1 cellular context compared by ENCODE assay signal in the genomic region with DNA sequence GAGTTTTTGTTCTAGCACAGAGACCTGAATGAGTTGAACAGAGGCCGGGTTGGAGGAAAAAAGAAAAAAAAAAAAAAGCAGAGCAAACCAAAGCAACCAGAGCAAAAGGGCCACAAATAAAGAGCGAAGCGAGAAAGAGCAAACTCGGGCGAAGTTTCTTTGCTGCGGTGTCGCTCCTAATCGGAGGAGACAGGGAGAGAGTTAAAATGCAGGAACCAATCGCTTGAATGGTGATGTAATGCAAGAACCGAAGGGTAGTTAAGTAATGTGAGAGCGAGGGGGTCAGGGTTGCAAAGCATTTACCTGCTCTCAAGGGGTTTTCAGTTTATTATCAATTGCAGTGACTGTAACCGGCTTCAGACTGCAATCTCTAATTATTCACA.
TF ChIP-seq lines count a peak whose summit lies in the region.

No MANE protein-coding gene starts in this region.

TF ChIP-seq in HEK293, 187 proteins besides CTCF, POLR2A, EP300 and RAD21 (continued from another document and continues in another):
- no peak; the same call in 1 of the 2 replicates for TF ChIP-seq ZBTB20 (tag by site-specific recombination; IDR thresholded peaks at IDR 0.05)
- TF ChIP-seq, protein P1, sequence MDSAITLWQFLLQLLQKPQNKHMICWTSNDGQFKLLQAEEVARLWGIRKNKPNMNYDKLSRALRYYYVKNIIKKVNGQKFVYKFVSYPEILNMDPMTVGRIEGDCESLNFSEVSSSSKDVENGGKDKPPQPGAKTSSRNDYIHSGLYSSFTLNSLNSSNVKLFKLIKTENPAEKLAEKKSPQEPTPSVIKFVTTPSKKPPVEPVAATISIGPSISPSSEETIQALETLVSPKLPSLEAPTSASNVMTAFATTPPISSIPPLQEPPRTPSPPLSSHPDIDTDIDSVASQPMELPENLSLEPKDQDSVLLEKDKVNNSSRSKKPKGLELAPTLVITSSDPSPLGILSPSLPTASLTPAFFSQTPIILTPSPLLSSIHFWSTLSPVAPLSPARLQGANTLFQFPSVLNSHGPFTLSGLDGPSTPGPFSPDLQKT (IDR thresholded peaks at IDR 0.05; ENCODE audit: borderline replicate concordance, low read depth, low read length), result no peak
- no peak for TF ChIP-seq ZNF701 (tag by site-specific recombination; IDR thresholded peaks at IDR 0.05)
- no peak for TF ChIP-seq ZNF555 (tag by site-specific recombination; conservative IDR thresholded peaks at IDR 0.05)
- no peak for TF ChIP-seq ZNF266 (tag by site-specific recombination; IDR thresholded peaks at IDR 0.05; ENCODE audit: low read depth)
- no peak for TF ChIP-seq ZBTB21 (tag by site-specific recombination; IDR thresholded peaks at IDR 0.05)
- TF ChIP-seq, protein P2, sequence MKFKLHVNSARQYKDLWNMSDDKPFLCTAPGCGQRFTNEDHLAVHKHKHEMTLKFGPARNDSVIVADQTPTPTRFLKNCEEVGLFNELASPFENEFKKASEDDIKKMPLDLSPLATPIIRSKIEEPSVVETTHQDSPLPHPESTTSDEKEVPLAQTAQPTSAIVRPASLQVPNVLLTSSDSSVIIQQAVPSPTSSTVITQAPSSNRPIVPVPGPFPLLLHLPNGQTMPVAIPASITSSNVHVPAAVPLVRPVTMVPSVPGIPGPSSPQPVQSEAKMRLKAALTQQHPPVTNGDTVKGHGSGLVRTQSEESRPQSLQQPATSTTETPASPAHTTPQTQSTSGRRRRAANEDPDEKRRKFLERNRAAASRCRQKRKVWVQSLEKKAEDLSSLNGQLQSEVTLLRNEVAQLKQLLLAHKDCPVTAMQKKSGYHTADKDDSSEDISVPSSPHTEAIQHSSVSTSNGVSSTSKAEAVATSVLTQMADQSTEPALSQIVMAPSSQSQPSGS (tag by site-specific recombination; IDR thresholded peaks at IDR 0.05; ENCODE audit: low read depth), result peak; percentile 94
- no peak for TF ChIP-seq MZF1 (tag by site-specific recombination; IDR thresholded peaks at IDR 0.05; ENCODE audit: borderline replicate concordance)
- no peak for TF ChIP-seq ZFP41 (tag by site-specific recombination; IDR thresholded peaks at IDR 0.05; ENCODE audit: borderline replicate concordance)
- TF ChIP-seq, protein P3, sequence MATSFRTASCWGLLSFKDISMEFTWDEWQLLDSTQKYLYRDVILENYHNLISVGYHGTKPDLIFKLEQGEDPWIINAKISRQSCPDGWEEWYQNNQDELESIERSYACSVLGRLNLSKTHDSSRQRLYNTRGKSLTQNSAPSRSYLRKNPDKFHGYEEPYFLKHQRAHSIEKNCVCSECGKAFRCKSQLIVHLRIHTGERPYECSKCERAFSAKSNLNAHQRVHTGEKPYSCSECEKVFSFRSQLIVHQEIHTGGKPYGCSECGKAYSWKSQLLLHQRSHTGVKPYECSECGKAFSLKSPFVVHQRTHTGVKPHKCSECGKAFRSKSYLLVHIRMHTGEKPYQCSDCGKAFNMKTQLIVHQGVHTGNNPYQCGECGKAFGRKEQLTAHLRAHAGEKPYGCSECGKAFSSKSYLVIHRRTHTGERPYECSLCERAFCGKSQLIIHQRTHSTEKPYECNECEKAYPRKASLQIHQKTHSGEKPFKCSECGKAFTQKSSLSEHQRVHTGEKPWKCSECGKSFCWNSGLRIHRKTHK (tag by site-specific recombination; IDR thresholded peaks at IDR 0.05), result no peak
- no peak for TF ChIP-seq ZNF76 (tag by site-specific recombination; IDR thresholded peaks at IDR 0.05; ENCODE audit: borderline replicate concordance, low read depth)
- TF ChIP-seq, protein P4, sequence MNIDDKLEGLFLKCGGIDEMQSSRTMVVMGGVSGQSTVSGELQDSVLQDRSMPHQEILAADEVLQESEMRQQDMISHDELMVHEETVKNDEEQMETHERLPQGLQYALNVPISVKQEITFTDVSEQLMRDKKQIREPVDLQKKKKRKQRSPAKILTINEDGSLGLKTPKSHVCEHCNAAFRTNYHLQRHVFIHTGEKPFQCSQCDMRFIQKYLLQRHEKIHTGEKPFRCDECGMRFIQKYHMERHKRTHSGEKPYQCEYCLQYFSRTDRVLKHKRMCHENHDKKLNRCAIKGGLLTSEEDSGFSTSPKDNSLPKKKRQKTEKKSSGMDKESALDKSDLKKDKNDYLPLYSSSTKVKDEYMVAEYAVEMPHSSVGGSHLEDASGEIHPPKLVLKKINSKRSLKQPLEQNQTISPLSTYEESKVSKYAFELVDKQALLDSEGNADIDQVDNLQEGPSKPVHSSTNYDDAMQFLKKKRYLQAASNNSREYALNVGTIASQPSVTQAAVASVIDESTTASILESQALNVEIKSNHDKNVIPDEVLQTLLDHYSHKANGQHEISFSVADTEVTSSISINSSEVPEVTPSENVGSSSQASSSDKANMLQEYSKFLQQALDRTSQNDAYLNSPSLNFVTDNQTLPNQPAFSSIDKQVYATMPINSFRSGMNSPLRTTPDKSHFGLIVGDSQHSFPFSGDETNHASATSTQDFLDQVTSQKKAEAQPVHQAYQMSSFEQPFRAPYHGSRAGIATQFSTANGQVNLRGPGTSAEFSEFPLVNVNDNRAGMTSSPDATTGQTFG (tag by site-specific recombination; IDR thresholded peaks at IDR 0.05; ENCODE audit: borderline replicate concordance), result no peak
- peak; percentile 52; the same call in 1 of the 2 replicates for TF ChIP-seq FEZF1 (tag by site-specific recombination; IDR thresholded peaks at IDR 0.05)
- no peak for TF ChIP-seq ZNF239 (tag by site-specific recombination; IDR thresholded peaks at IDR 0.05)
- peak; percentile 60 for TF ChIP-seq ZNF596 (tag by site-specific recombination; IDR thresholded peaks at IDR 0.05)
- TF ChIP-seq ZNF426 (tag by site-specific recombination; IDR thresholded peaks at IDR 0.05), result no peak
- TF ChIP-seq SCRT2 (tag by site-specific recombination; IDR thresholded peaks at IDR 0.05), result no peak
- TF ChIP-seq ZNF302 (tag by site-specific recombination; IDR thresholded peaks at IDR 0.05; ENCODE audit: low read depth), result no peak
- TF ChIP-seq ZXDB (tag by site-specific recombination; IDR thresholded peaks at IDR 0.05), result no peak
- no peak for TF ChIP-seq MEIS1 (CRISPR knock-in tag; IDR thresholded peaks at IDR 0.05; ENCODE audit: borderline replicate concordance)
- no peak for TF ChIP-seq ZNF626 (tag by site-specific recombination; IDR thresholded peaks at IDR 0.05)
- no peak for TF ChIP-seq ZIC2 (tag by site-specific recombination; IDR thresholded peaks at IDR 0.05)
- TF ChIP-seq ZNF202 (tag by site-specific recombination; IDR thresholded peaks at IDR 0.05; ENCODE audit: borderline replicate concordance), result no peak
- no peak for TF ChIP-seq ZNF248 (tag by site-specific recombination; IDR thresholded peaks at IDR 0.05)
- TF ChIP-seq ZNF175 (tag by site-specific recombination; IDR thresholded peaks at IDR 0.05), result no peak
- 0 out of 2 replicates have a peak, but pooled peaks have one; percentile 12 for TF ChIP-seq ZNF610 (tag by site-specific recombination; IDR thresholded peaks at IDR 0.05; ENCODE audit: borderline replicate concordance)
- TF ChIP-seq HOXD13 (CRISPR knock-in tag; IDR thresholded peaks at IDR 0.05; ENCODE audit: borderline replicate concordance), result no peak
- TF ChIP-seq, protein P5, sequence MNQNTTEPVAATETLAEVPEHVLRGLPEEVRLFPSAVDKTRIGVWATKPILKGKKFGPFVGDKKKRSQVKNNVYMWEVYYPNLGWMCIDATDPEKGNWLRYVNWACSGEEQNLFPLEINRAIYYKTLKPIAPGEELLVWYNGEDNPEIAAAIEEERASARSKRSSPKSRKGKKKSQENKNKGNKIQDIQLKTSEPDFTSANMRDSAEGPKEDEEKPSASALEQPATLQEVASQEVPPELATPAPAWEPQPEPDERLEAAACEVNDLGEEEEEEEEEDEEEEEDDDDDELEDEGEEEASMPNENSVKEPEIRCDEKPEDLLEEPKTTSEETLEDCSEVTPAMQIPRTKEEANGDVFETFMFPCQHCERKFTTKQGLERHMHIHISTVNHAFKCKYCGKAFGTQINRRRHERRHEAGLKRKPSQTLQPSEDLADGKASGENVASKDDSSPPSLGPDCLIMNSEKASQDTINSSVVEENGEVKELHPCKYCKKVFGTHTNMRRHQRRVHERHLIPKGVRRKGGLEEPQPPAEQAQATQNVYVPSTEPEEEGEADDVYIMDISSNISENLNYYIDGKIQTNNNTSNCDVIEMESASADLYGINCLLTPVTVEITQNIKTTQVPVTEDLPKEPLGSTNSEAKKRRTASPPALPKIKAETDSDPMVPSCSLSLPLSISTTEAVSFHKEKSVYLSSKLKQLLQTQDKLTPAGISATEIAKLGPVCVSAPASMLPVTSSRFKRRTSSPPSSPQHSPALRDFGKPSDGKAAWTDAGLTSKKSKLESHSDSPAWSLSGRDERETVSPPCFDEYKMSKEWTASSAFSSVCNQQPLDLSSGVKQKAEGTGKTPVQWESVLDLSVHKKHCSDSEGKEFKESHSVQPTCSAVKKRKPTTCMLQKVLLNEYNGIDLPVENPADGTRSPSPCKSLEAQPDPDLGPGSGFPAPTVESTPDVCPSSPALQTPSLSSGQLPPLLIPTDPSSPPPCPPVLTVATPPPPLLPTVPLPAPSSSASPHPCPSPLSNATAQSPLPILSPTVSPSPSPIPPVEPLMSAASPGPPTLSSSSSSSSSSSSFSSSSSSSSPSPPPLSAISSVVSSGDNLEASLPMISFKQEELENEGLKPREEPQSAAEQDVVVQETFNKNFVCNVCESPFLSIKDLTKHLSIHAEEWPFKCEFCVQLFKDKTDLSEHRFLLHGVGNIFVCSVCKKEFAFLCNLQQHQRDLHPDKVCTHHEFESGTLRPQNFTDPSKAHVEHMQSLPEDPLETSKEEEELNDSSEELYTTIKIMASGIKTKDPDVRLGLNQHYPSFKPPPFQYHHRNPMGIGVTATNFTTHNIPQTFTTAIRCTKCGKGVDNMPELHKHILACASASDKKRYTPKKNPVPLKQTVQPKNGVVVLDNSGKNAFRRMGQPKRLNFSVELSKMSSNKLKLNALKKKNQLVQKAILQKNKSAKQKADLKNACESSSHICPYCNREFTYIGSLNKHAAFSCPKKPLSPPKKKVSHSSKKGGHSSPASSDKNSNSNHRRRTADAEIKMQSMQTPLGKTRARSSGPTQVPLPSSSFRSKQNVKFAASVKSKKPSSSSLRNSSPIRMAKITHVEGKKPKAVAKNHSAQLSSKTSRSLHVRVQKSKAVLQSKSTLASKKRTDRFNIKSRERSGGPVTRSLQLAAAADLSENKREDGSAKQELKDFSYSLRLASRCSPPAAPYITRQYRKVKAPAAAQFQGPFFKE (tag by site-specific recombination; IDR thresholded peaks at IDR 0.05; ENCODE audit: borderline replicate concordance), result no peak
- no peak for TF ChIP-seq ZNF37A (tag by site-specific recombination; IDR thresholded peaks at IDR 0.05)
- no peak for TF ChIP-seq ZNF837 (tag by site-specific recombination; IDR thresholded peaks at IDR 0.05)
- TF ChIP-seq ZNF530 (tag by site-specific recombination; IDR thresholded peaks at IDR 0.05; ENCODE audit: low read depth), result no peak
- no peak for TF ChIP-seq ZNF558 (tag by site-specific recombination; IDR thresholded peaks at IDR 0.05)
- peak; percentile 54; the same call in 1 of the 2 replicates for TF ChIP-seq ZNF140 (tag by site-specific recombination; IDR thresholded peaks at IDR 0.05)
- no peak for TF ChIP-seq ZNF114 (tag by site-specific recombination; IDR thresholded peaks at IDR 0.05)
- TF ChIP-seq GLI4 (tag by site-specific recombination; IDR thresholded peaks at IDR 0.05), result no peak
- no peak for TF ChIP-seq KLF7 (tag by site-specific recombination; IDR thresholded peaks at IDR 0.05; ENCODE audit: borderline replicate concordance)
- TF ChIP-seq ZNF585B (tag by site-specific recombination; IDR thresholded peaks at IDR 0.05), result no peak
- no peak; the same call in 1 of the 2 replicates for TF ChIP-seq ZNF366 (tag by site-specific recombination; conservative IDR thresholded peaks at IDR 0.05)
- no peak for TF ChIP-seq ZFP69B (tag by site-specific recombination; IDR thresholded peaks at IDR 0.05)
- no peak for TF ChIP-seq ZNF548 (tag by site-specific recombination; IDR thresholded peaks at IDR 0.05)
- TF ChIP-seq HOXC10 (CRISPR knock-in tag; IDR thresholded peaks at IDR 0.05), result no peak
- TF ChIP-seq ZNF10 (tag by site-specific recombination; IDR thresholded peaks at IDR 0.05), result peak; percentile 49; the same call in 1 of the 2 replicates
- no peak for TF ChIP-seq KLF1 (tag by site-specific recombination; IDR thresholded peaks at IDR 0.05)
- TF ChIP-seq ZNF121 (tag by site-specific recombination; IDR thresholded peaks at IDR 0.05), result no peak
- TF ChIP-seq, protein P6, sequence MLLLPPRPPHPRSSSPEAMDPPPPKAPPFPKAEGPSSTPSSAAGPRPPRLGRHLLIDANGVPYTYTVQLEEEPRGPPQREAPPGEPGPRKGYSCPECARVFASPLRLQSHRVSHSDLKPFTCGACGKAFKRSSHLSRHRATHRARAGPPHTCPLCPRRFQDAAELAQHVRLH (tag by site-specific recombination; IDR thresholded peaks at IDR 0.05), result peak; percentile 15; the same call in 1 of the 2 replicates
- TF ChIP-seq, protein P7, sequence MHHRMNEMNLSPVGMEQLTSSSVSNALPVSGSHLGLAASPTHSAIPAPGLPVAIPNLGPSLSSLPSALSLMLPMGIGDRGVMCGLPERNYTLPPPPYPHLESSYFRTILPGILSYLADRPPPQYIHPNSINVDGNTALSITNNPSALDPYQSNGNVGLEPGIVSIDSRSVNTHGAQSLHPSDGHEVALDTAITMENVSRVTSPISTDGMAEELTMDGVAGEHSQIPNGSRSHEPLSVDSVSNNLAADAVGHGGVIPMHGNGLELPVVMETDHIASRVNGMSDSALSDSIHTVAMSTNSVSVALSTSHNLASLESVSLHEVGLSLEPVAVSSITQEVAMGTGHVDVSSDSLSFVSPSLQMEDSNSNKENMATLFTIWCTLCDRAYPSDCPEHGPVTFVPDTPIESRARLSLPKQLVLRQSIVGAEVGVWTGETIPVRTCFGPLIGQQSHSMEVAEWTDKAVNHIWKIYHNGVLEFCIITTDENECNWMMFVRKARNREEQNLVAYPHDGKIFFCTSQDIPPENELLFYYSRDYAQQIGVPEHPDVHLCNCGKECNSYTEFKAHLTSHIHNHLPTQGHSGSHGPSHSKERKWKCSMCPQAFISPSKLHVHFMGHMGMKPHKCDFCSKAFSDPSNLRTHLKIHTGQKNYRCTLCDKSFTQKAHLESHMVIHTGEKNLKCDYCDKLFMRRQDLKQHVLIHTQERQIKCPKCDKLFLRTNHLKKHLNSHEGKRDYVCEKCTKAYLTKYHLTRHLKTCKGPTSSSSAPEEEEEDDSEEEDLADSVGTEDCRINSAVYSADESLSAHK (tag by site-specific recombination; IDR thresholded peaks at IDR 0.05), result no peak
- TF ChIP-seq SP3 (tag by site-specific recombination; IDR thresholded peaks at IDR 0.05), result no peak
- TF ChIP-seq, protein P8, sequence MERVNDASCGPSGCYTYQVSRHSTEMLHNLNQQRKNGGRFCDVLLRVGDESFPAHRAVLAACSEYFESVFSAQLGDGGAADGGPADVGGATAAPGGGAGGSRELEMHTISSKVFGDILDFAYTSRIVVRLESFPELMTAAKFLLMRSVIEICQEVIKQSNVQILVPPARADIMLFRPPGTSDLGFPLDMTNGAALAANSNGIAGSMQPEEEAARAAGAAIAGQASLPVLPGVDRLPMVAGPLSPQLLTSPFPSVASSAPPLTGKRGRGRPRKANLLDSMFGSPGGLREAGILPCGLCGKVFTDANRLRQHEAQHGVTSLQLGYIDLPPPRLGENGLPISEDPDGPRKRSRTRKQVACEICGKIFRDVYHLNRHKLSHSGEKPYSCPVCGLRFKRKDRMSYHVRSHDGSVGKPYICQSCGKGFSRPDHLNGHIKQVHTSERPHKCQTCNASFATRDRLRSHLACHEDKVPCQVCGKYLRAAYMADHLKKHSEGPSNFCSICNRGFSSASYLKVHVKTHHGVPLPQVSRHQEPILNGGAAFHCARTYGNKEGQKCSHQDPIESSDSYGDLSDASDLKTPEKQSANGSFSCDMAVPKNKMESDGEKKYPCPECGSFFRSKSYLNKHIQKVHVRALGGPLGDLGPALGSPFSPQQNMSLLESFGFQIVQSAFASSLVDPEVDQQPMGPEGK (tag by site-specific recombination; IDR thresholded peaks at IDR 0.05), result peak; percentile 59; the same call in 1 of the 2 replicates
